ENCODE assay signal across 19 cellular contexts in the genomic region with DNA sequence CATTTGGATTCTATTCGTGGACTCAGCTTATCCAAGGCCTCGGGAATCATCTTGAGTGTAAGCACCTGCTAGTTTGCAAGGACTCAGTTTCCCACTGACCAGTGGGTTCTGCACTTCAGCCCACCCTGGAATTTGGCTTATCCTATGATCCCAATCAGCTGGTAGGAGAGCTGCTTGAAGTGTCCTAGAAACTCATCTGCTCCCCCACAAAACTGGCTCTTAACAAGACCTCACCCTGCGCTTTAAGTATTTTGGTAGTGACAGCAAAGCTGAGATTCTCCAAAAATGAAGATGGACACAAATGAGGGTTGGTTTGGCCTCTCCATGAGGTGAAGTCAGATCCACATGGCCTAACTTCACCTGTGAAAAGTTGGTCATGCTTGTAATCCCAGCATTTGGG. TPM values are rescaled to one million over a fixed set of nuclear protein-coding genes. Genes with fewer than 3 reads are reported as not detected.
DNase-seq lines count a peak whose midpoint lies in the region; ATAC-seq, FAIRE-seq and TF ChIP-seq lines count a peak whose summit lies in the region.
"Had no signal": no experiment of that assay in that cellular context is flagged by ENCODE, and none has a peak within 500 bp of the region (broad histone marks: within the 10 kb centered on the region; RNA-seq: fewer than 3 reads in every experiment).

No MANE protein-coding gene starts in this region.

- H3K27ac ChIP-seq in ascending aorta = peak overlapping the region; percentile 20 to 23
- peak overlapping the region; percentile 51 for H3K27ac ChIP-seq in endothelial cell of umbilical vein (ENCODE audit: insufficient read depth, low read depth, low read length)
- peak overlapping the region; percentile 34 to 80 (median 72) for H3K27ac ChIP-seq in sigmoid colon
- H3K27ac ChIP-seq: GM23248 had no signal

- no peaks in the 10 kb centered on the region for H3K79me2 ChIP-seq in endothelial cell of umbilical vein (ENCODE audit: control insufficient read depth, insufficient read depth, low read length)

- DNase-seq in ascending aorta (ENCODE audit: low spot score in 2 of 2) = no peak
- no peak for DNase-seq in endothelial cell of umbilical vein (ENCODE audit: low read depth, low spot score)
- DNase-seq in nephron progenitor cell = no peak
- DNase-seq in sigmoid colon = no peak
- DNase-seq in activated CD4-positive, CD25-positive, alpha-beta regulatory T cell treated with anti-CD3 and anti-CD28 coated beads, Interleukin-2, amount 50 U/mL, for 72 hours = no peak
- DNase-seq: C1 segment of cervical spinal cord; Calu3; CD4-positive, alpha-beta memory T cell; COR-L47; DMS53; DMS79 treated with DMSO at 0.1 percent for 48 hours; GM23248; H7; HCEC 1CT had no signal

- no peak for ATAC-seq in GM21576 (IDR thresholded peaks at IDR 0.05; ENCODE audit: unreplicated experiment)
- ATAC-seq in GM18867 (IDR thresholded peaks at IDR 0.05; ENCODE audit: unreplicated experiment) = no peak
- ATAC-seq in GM18858 (IDR thresholded peaks at IDR 0.05; ENCODE audit: unreplicated experiment) = no peak

- WGBS in sigmoid colon, 2 donors = 93 to 95% methylated on average over 3 of the region's 3 CpGs

- no peak for FAIRE-seq in endothelial cell of umbilical vein (lab: Jason Lieb, UNC)
- FAIRE-seq: GM12892, H1 had no signal

- H3K4me3 Mint-ChIP-seq in nephron progenitor cell = no peak overlapping the region
- H3K4me3 Mint-ChIP-seq: CD4-positive, alpha-beta memory T cell had no signal

- peaks cover 4% of the 10 kb centered on the region for H3K36me3 Mint-ChIP-seq in nephron progenitor cell (ENCODE audit: low read depth)

- H3K4me1 ChIP-seq in ascending aorta (no peaks in the 10 kb centered on the region), endothelial cell of umbilical vein (ENCODE audit: control insufficient read depth, extremely low read depth, insufficient read depth, low read length) (peaks cover 23% of the 10 kb centered on the region), sigmoid colon (peaks cover 0 to 36% (median 20%) of the 10 kb centered on the region in 4 donors)

- H3K27me3 Mint-ChIP-seq in nephron progenitor cell (ENCODE audit: low read depth, poor library complexity) = no peaks in the 10 kb centered on the region
- H3K27me3 Mint-ChIP-seq: CD4-positive, alpha-beta memory T cell had no signal

- no peak for TF ChIP-seq CTCF in ascending aorta (IDR thresholded peaks at IDR 0.05)
- no peak for TF ChIP-seq CTCF in endothelial cell of umbilical vein (IDR thresholded peaks at IDR 0.05; ENCODE audit: extremely low read depth in 1 of 2, insufficient read depth in 1 of 2, low read depth in 1 of 2, low read length in 2 of 2)
- TF ChIP-seq CTCF in nephron progenitor cell (IDR thresholded peaks at IDR 0.05) = no peak
- no peak for TF ChIP-seq CTCF in sigmoid colon (IDR thresholded peaks at IDR 0.05)

- H3K27ac Mint-ChIP-seq in nephron progenitor cell = peak overlapping the region; percentile 29

- H3K4me3 ChIP-seq in ascending aorta (no peak overlapping the region), endothelial cell of umbilical vein (replicated peaks in 1 of 3; ENCODE audit: insufficient read depth in 1 of 3, low read depth in 1 of 3, low read length in 3 of 3) (no peak overlapping the region), sigmoid colon (no peak overlapping the region)
- H3K4me3 ChIP-seq: GM23248 had no signal

- no peak for TF ChIP-seq EP300 in sigmoid colon (IDR thresholded peaks at IDR 0.05)

- H3K9me1 ChIP-seq in endothelial cell of umbilical vein (replicated peaks; ENCODE audit: control insufficient read depth, extremely low read depth, insufficient read depth, low read length) = no peaks in the 10 kb centered on the region

- H3K36me3 ChIP-seq in ascending aorta (peaks cover 91 to 97% of the 10 kb centered on the region in 2 donors), endothelial cell of umbilical vein (ENCODE audit: control insufficient read depth in 2 of 2, extremely low read depth in 1 of 2, insufficient read depth in 2 of 2, low read length in 2 of 2) (peaks cover 0 to 5% of the 10 kb centered on the region in 2 experiments), sigmoid colon (peaks cover 37 to 93% (median 73%) of the 10 kb centered on the region in 4 donors)

- CTCF ChIA-PET in endothelial cell of umbilical vein (lab: Charles Lee) = interaction anchor here (1.0 to 1.9 kb wide), 2 partner anchors 64 to 280 kb away, joined by 4 read pairs; partner anchors contain the start of gene MARF1

- H2AFZ ChIP-seq in endothelial cell of umbilical vein (ENCODE audit: low read depth, low read length) = no peak overlapping the region
- H2AFZ ChIP-seq: GM23248 had no signal

- POLR2A ChIA-PET in endothelial cell of umbilical vein (lab: Charles Lee) = no interaction called here

- H3K9me3 Mint-ChIP-seq in nephron progenitor cell = no peaks in the 10 kb centered on the region
- H3K9me3 Mint-ChIP-seq: CD4-positive, alpha-beta memory T cell had no signal

- no peak for TF ChIP-seq POLR2A in endothelial cell of umbilical vein (IDR thresholded peaks at IDR 0.05; ENCODE audit: low read depth, low read length)
- no peak for TF ChIP-seq POLR2A in sigmoid colon (IDR thresholded peaks at IDR 0.05)

- BruUV-seq in endothelial cell of umbilical vein (replicated peaks; lab: Mats Ljungman, UMichigan) = no TSS peak

- H4K20me1 ChIP-seq in endothelial cell of umbilical vein (replicated peaks; ENCODE audit: control insufficient read depth, extremely low read depth, insufficient read depth, low read length) = no peaks in the 10 kb centered on the region

- H3K27me3 ChIP-seq in ascending aorta (no peaks in the 10 kb centered on the region), endothelial cell of umbilical vein (ENCODE audit: control insufficient read depth in 2 of 2, insufficient read depth in 2 of 2, low read length in 2 of 2) (no peaks in the 10 kb centered on the region), sigmoid colon (no peaks in the 10 kb centered on the region)

- no peak overlapping the region for H3K9ac ChIP-seq in endothelial cell of umbilical vein (replicated peaks; ENCODE audit: extremely low read depth, insufficient read depth, low read length)
- H3K9ac ChIP-seq: GM23248 had no signal

- peaks cover 24% of the 10 kb centered on the region for H3K4me1 Mint-ChIP-seq in nephron progenitor cell

- dilution Hi-C loops in endothelial cell of umbilical vein (cut with MboI; ENCODE audit: extremely low pct_ligation_motif_present, low sequenced_read_pairs) = no loop called here

- intact Hi-C loops in ascending aorta (cut with DNase I) (no loop called here), endothelial cell of umbilical vein (cut with micrococcal nuclease) (loop anchor here (5.0 kb wide), 1 partner anchor 1785 kb away; the partner anchor contains the start of gene ERCC4), sigmoid colon (cut with DNase I) (no loop called here)

- H3K9me3 ChIP-seq in ascending aorta (no peaks in the 10 kb centered on the region), endothelial cell of umbilical vein (replicated peaks; ENCODE audit: control insufficient read depth, insufficient read depth, low read length) (no peaks in the 10 kb centered on the region), sigmoid colon (no peaks in the 10 kb centered on the region)

- H3K4me2 ChIP-seq in endothelial cell of umbilical vein (ENCODE audit: insufficient read depth, low read length) = no peak overlapping the region

TF ChIP-seq in endothelial cell of umbilical vein, 7 proteins besides CTCF, POLR2A, EP300 and RAD21:
- TF ChIP-seq MYC (IDR thresholded peaks at IDR 0.05; ENCODE audit: low read depth, low read length) (no peak), FOS (IDR thresholded peaks at IDR 0.05; ENCODE audit: borderline replicate concordance, insufficient read depth, low read length) (no peak), EZH2 (IDR thresholded peaks at IDR 0.05; ENCODE audit: borderline replicate concordance, low read depth, low read length, severe bottlenecking) (no peak), JUN (IDR thresholded peaks at IDR 0.05; ENCODE audit: borderline replicate concordance, insufficient read depth, insufficient read length, low read depth) (no peak), MAX (IDR thresholded peaks at IDR 0.05; ENCODE audit: insufficient read depth, insufficient read length) (no peak), POLR2AphosphoS5 (IDR thresholded peaks at IDR 0.05; ENCODE audit: insufficient read depth, low read depth, low read length) (no peak), GATA2 (IDR thresholded peaks at IDR 0.05; ENCODE audit: insufficient read depth, insufficient read length, low read depth, low read length) (no peak)

RNA-seq across cellular contexts. Expression of gene NDE1, which starts 57.3 kb away (rescaled TPM):
- total RNA-seq in ascending aorta (21.9 TPM), endothelial cell of umbilical vein (89.1 and 90.2 TPM in 2 replicates), sigmoid colon (10 to 100 TPM; 27.1 to 86.1 (median 35.3) TPM)
- polyA plus RNA-seq in endothelial cell of umbilical vein (26.3 and 28.0 TPM in 2 replicates), sigmoid colon (10 to 100 TPM; 11.3 to 29.3 (median 13.8) TPM)
- polyA plus RNA-seq in endothelial cell of umbilical vein (2011; cell fraction: cytosol; rRNA removed) = 48.8 and 53.7 TPM in 2 replicates
- polyA plus RNA-seq in endothelial cell of umbilical vein (2011; cell fraction: nucleus; rRNA removed) = 39.1 and 46.3 TPM in 2 replicates
- polyA plus RNA-seq in endothelial cell of umbilical vein (2012) = 34.0 and 40.2 TPM in 2 replicates
- 32.1 and 40.4 TPM in 2 replicates for polyA minus RNA-seq in endothelial cell of umbilical vein
- 38.9 TPM for polyA minus RNA-seq in endothelial cell of umbilical vein (2011; cell fraction: cytosol; rRNA and poly(A)+ RNA removed)
- 20.3 and 27.6 TPM in 2 replicates for polyA minus RNA-seq in endothelial cell of umbilical vein (2011; cell fraction: nucleus; rRNA and poly(A)+ RNA removed)

Comparison
In these comparisons a context has a peak if more than half of its experiments do, and no peak if none do; other contexts are left out.
1. H3K27ac ChIP-seq: peak in every context shown above with its lines; median percentile 72 in sigmoid colon; 51 in endothelial cell of umbilical vein; 22 in ascending aorta.